Comparison of ENCODE assay signal across 3 cellular contexts in genomic region chr3:98713984-98714383, GRCh38.
TF ChIP-seq lines count a peak whose summit lies in the region.

No MANE protein-coding gene starts in this region.

TF ChIP-seq in GM23338, 12 proteins besides CTCF, POLR2A, EP300 and RAD21 (continues in another document):
- TF ChIP-seq ETS1 (IDR thresholded peaks at IDR 0.05): no peak
- no peak for TF ChIP-seq ZNF114 (CRISPR knock-in tag; IDR thresholded peaks at IDR 0.05)
- TF ChIP-seq POLR2AphosphoS5 (IDR thresholded peaks at IDR 0.05; ENCODE audit: low read depth): no peak
- TF ChIP-seq NANOG (IDR thresholded peaks at IDR 0.05; ENCODE audit: borderline replicate concordance): no peak
- no peak for TF ChIP-seq STAT1 (IDR thresholded peaks at IDR 0.05; ENCODE audit: unreplicated experiment)
- TF ChIP-seq JUNB (IDR thresholded peaks at IDR 0.05; ENCODE audit: unreplicated experiment): no peak
- TF ChIP-seq EZH2phosphoT487 (IDR thresholded peaks at IDR 0.05; ENCODE audit: unreplicated experiment): no peak
- no peak for TF ChIP-seq EZH2 (IDR thresholded peaks at IDR 0.05; ENCODE audit: low read depth, unreplicated experiment)
- TF ChIP-seq ZNF331 (CRISPR knock-in tag; IDR thresholded peaks at IDR 0.05; ENCODE audit: low read depth): no peak

TF ChIP-seq in H1, 55 proteins besides CTCF, POLR2A, EP300 and RAD21:
- no peak for TF ChIP-seq SIRT6 (IDR thresholded peaks at IDR 0.05; ENCODE audit: low read length)
- TF ChIP-seq CHD7 (IDR thresholded peaks at IDR 0.05; ENCODE audit: insufficient replicate concordance, low read length): no peak
- TF ChIP-seq POU5F1 (IDR thresholded peaks at IDR 0.05; ENCODE audit: low read depth, low read length): peak; percentile 2; the same call in 1 of the 2 replicates

TF ChIP-seq in GM12891, 5 proteins besides CTCF, POLR2A, EP300 and RAD21:
- TF ChIP-seq POLR2AphosphoS5 (IDR thresholded peaks at IDR 0.05; ENCODE audit: low read depth, low read length) (no peak), PAX5 (IDR thresholded peaks at IDR 0.05; ENCODE audit: insufficient read depth, low read length, severe bottlenecking) (no peak), POU2F2 (IDR thresholded peaks at IDR 0.05; ENCODE audit: low read depth, low read length) (no peak), TAF1 (IDR thresholded peaks at IDR 0.05; ENCODE audit: low read depth, low read length) (no peak), SPI1 (IDR thresholded peaks at IDR 0.05; ENCODE audit: low read depth, low read length) (no peak)
